17 cellular contexts compared by ENCODE assay signal in the genomic region with DNA sequence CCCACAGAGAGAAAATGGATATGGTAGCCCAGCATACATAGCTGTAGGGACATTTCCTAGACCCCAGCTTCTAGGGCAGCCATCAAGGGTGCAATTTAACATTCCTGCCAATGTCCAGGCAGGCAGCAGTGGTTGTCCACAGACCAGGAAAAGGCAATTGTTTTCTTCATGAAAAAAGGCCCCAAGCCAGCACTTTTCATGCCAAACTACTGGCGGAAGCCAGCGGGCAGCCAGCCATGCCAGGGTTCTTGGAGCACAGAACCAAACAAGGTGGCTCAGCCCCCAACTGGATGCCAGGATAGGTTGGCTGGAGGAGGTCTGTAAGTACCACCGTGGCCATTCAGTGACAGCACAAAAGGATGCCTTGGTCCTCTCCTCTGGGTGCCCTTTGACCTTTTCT.
A peak's percentile ranks its signal among the peaks of the same experiment; 100 is the strongest.
DNase-seq lines count a peak whose midpoint lies in the region; ATAC-seq and TF ChIP-seq lines count a peak whose summit lies in the region.
"Had no signal": no experiment of that assay in that cellular context is flagged by ENCODE, and none has a peak within 500 bp of the region (broad histone marks: within the 10 kb centered on the region; RNA-seq: fewer than 3 reads in every experiment).

No MANE protein-coding gene starts in this region.

- TF ChIP-seq CTCF in stomach (IDR thresholded peaks at IDR 0.05), result no peak
- TF ChIP-seq CTCF in GM13976 (IDR thresholded peaks at IDR 0.05; ENCODE audit: borderline replicate concordance, control extremely low read depth, extremely low read depth, insufficient read depth, missing control alignments), result no peak

- no peak for TF ChIP-seq POLR2A in stomach (IDR thresholded peaks at IDR 0.05)

- H3K36me3 Mint-ChIP-seq in stimulated activated effector memory CD8-positive, alpha-beta T cell treated with anti-CD3 and anti-CD28 coated beads, Interleukin-12 subunit alpha, Interleukin-12 subunit beta, amount 100 ng/mL, for 72 hours, result no peaks in the 10 kb centered on the region
- H3K36me3 Mint-ChIP-seq: CD8-positive, alpha-beta T cell had no signal

- no peaks in the 10 kb centered on the region for H3K9me3 ChIP-seq in stomach
- H3K9me3 ChIP-seq: adrenal gland, lower lobe of right lung, transverse colon had no signal

- H3K27ac Mint-ChIP-seq in stimulated activated effector memory CD8-positive, alpha-beta T cell treated with anti-CD3 and anti-CD28 coated beads, Interleukin-12 subunit alpha, Interleukin-12 subunit beta, amount 100 ng/mL, for 72 hours, result no peak overlapping the region
- H3K27ac Mint-ChIP-seq: activated B cell treated with CpG ODN at 0.5 μM for 24 hours; activated CD8-positive, alpha-beta T cell treated with anti-CD3 and anti-CD28 coated beads for 36 hours; CD8-positive, alpha-beta T cell; immature natural killer cell had no signal

- DNase-seq in NCI-H2029 treated with DMSO at 0.1 percent for 48 hours (lab: John Stamatoyannopoulos, UW) (peak; percentile 22), caudate nucleus (lab: John Stamatoyannopoulos, UW) (peak in 42 of 61 donors; percentile 4 to 78 (median 17)), left lobe of liver (ENCODE audit: low spot score) (peak; percentile 93), stomach (peak; percentile 67), GM13976 (ENCODE audit: low spot score) (no peak), NCI-H345 treated with DMSO at 0.1 percent for 48 hours (lab: John Stamatoyannopoulos, UW; ENCODE audit: unreplicated experiment) (no peak)
- DNase-seq in stimulated activated effector memory CD8-positive, alpha-beta T cell treated with anti-CD3 and anti-CD28 coated beads, Interleukin-12 subunit alpha, Interleukin-12 subunit beta, amount 100 ng/mL, for 72 hours (ENCODE audit: low spot score in 2 of 2), result no peak
- DNase-seq: activated B cell treated with CpG ODN at 0.5 μM for 24 hours; activated CD8-positive, alpha-beta T cell treated with anti-CD3 and anti-CD28 coated beads for 36 hours; CD8-positive, alpha-beta T cell; heart left ventricle; immature natural killer cell; lower lobe of right lung; NCI-H1694 treated with DMSO at 0.1 percent for 48 hours; transverse colon had no signal

- no peak overlapping the region for H3K4me3 Mint-ChIP-seq in stimulated activated effector memory CD8-positive, alpha-beta T cell treated with anti-CD3 and anti-CD28 coated beads, Interleukin-12 subunit alpha, Interleukin-12 subunit beta, amount 100 ng/mL, for 72 hours
- H3K4me3 Mint-ChIP-seq: activated B cell treated with CpG ODN at 0.5 μM for 24 hours; activated CD8-positive, alpha-beta T cell treated with anti-CD3 and anti-CD28 coated beads for 36 hours; CD8-positive, alpha-beta T cell; immature natural killer cell had no signal

- H3K27me3 ChIP-seq in stomach, result no peaks in the 10 kb centered on the region
- H3K27me3 ChIP-seq: adrenal gland, heart left ventricle, transverse colon had no signal

- peak; percentile 68 for ATAC-seq in left lobe of liver
- ATAC-seq in stimulated activated effector memory CD8-positive, alpha-beta T cell treated with anti-CD3 and anti-CD28 coated beads, Interleukin-12 subunit alpha, Interleukin-12 subunit beta, amount 100 ng/mL, for 72 hours, result no peak
- ATAC-seq: activated CD8-positive, alpha-beta T cell treated with anti-CD3 and anti-CD28 coated beads for 36 hours; CD8-positive, alpha-beta T cell; heart left ventricle; K562; lower lobe of right lung had no signal

- WGBS in stomach, 5 donors, result 19 to 72% (median 41%) methylated on average over 3 of the region's 3 CpGs

- H3K4me1 ChIP-seq in stomach, result peaks cover 10 to 36% (median 25%) of the 10 kb centered on the region in 4 donors

- TF ChIP-seq EP300 in stomach (IDR thresholded peaks at IDR 0.05), result no peak

- H3K9me3 Mint-ChIP-seq in stimulated activated effector memory CD8-positive, alpha-beta T cell treated with anti-CD3 and anti-CD28 coated beads, Interleukin-12 subunit alpha, Interleukin-12 subunit beta, amount 100 ng/mL, for 72 hours, result peaks cover 3% of the 10 kb centered on the region
- H3K9me3 Mint-ChIP-seq: activated CD8-positive, alpha-beta T cell treated with anti-CD3 and anti-CD28 coated beads for 36 hours; CD8-positive, alpha-beta T cell had no signal

- H3K4me3 ChIP-seq in stomach, result no peak overlapping the region
- H3K4me3 ChIP-seq: adrenal gland, heart left ventricle, K562, lower lobe of right lung, transverse colon had no signal

- no peaks in the 10 kb centered on the region for H3K36me3 ChIP-seq in stomach
- H3K36me3 ChIP-seq: adrenal gland, heart left ventricle, lower lobe of right lung, transverse colon had no signal

- H3K4me1 Mint-ChIP-seq in stimulated activated effector memory CD8-positive, alpha-beta T cell treated with anti-CD3 and anti-CD28 coated beads, Interleukin-12 subunit alpha, Interleukin-12 subunit beta, amount 100 ng/mL, for 72 hours, result no peaks in the 10 kb centered on the region
- H3K4me1 Mint-ChIP-seq: activated B cell treated with CpG ODN at 0.5 μM for 24 hours, immature natural killer cell had no signal

- intact Hi-C loops in stomach (cut with DNase I; ENCODE audit: low total_unique reads), result loop anchor here (10.0 kb wide), 1 partner anchor 100 kb away; no protein-coding TSS in a partner anchor

- no peak overlapping the region for H3K27ac ChIP-seq in caudate nucleus (ENCODE audit: low read depth, low read length)
- H3K27ac ChIP-seq in stomach, result peak overlapping the region in 2 of 5 donors; percentile 53 to 72

- in situ Hi-C loops in GM13976 (cut with MboI; ENCODE audit: low sequenced_read_pairs, unreplicated experiment), result no loop called here

Comparison
In these comparisons a context has a peak if more than half of its experiments do, and no peak if none do; other contexts are left out.
1. DNase-seq: peak in NCI-H2029 treated with DMSO at 0.1 percent for 48 hours (single experiment), caudate nucleus (42 of 61), left lobe of liver (single experiment) and stomach (single experiment); none in GM13976 (single experiment), NCI-H345 treated with DMSO at 0.1 percent for 48 hours (single experiment) and stimulated activated effector memory CD8-positive, alpha-beta T cell treated with anti-CD3 and anti-CD28 coated beads, Interleukin-12 subunit alpha, Interleukin-12 subunit beta, amount 100 ng/mL, for 72 hours (0 of 2).